In genomic region chr4:39823193-39823592, GRCh38 we compare ENCODE assay signal across 1 cellular context.
TF ChIP-seq lines count a peak whose summit lies in the region.

No MANE protein-coding gene starts in this region.

TF ChIP-seq in HEK293, 187 proteins besides CTCF, POLR2A, EP300 and RAD21 (continued from another document and continues in another):
- TF ChIP-seq, protein P1, sequence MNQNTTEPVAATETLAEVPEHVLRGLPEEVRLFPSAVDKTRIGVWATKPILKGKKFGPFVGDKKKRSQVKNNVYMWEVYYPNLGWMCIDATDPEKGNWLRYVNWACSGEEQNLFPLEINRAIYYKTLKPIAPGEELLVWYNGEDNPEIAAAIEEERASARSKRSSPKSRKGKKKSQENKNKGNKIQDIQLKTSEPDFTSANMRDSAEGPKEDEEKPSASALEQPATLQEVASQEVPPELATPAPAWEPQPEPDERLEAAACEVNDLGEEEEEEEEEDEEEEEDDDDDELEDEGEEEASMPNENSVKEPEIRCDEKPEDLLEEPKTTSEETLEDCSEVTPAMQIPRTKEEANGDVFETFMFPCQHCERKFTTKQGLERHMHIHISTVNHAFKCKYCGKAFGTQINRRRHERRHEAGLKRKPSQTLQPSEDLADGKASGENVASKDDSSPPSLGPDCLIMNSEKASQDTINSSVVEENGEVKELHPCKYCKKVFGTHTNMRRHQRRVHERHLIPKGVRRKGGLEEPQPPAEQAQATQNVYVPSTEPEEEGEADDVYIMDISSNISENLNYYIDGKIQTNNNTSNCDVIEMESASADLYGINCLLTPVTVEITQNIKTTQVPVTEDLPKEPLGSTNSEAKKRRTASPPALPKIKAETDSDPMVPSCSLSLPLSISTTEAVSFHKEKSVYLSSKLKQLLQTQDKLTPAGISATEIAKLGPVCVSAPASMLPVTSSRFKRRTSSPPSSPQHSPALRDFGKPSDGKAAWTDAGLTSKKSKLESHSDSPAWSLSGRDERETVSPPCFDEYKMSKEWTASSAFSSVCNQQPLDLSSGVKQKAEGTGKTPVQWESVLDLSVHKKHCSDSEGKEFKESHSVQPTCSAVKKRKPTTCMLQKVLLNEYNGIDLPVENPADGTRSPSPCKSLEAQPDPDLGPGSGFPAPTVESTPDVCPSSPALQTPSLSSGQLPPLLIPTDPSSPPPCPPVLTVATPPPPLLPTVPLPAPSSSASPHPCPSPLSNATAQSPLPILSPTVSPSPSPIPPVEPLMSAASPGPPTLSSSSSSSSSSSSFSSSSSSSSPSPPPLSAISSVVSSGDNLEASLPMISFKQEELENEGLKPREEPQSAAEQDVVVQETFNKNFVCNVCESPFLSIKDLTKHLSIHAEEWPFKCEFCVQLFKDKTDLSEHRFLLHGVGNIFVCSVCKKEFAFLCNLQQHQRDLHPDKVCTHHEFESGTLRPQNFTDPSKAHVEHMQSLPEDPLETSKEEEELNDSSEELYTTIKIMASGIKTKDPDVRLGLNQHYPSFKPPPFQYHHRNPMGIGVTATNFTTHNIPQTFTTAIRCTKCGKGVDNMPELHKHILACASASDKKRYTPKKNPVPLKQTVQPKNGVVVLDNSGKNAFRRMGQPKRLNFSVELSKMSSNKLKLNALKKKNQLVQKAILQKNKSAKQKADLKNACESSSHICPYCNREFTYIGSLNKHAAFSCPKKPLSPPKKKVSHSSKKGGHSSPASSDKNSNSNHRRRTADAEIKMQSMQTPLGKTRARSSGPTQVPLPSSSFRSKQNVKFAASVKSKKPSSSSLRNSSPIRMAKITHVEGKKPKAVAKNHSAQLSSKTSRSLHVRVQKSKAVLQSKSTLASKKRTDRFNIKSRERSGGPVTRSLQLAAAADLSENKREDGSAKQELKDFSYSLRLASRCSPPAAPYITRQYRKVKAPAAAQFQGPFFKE (tag by site-specific recombination; IDR thresholded peaks at IDR 0.05; ENCODE audit: borderline replicate concordance) = no peak
- TF ChIP-seq ZBTB1 (tag by site-specific recombination; IDR thresholded peaks at IDR 0.05) (no peak), KLF8 (tag by site-specific recombination; IDR thresholded peaks at IDR 0.05) (no peak), BCL11A (tag by site-specific recombination; IDR thresholded peaks at IDR 0.05; ENCODE audit: low read depth) (no peak), ZNF184 (tag by site-specific recombination; IDR thresholded peaks at IDR 0.05) (no peak), ZNF518A (tag by site-specific recombination; conservative IDR thresholded peaks at IDR 0.05; ENCODE audit: low read depth) (no peak), ZEB2 (tag by site-specific recombination; IDR thresholded peaks at IDR 0.05) (0 out of 2 replicates have a peak, but pooled peaks have one; percentile 39), ZBTB21 (tag by site-specific recombination; IDR thresholded peaks at IDR 0.05) (peak; percentile 27; the same call in 1 of the 2 replicates), ZNF341 (tag by site-specific recombination; IDR thresholded peaks at IDR 0.05; ENCODE audit: low read depth) (no peak), KLF10 (tag by site-specific recombination; IDR thresholded peaks at IDR 0.05) (no peak), ZNF211 (tag by site-specific recombination; IDR thresholded peaks at IDR 0.05; ENCODE audit: low read depth) (no peak), ZNF654 (tag by site-specific recombination; IDR thresholded peaks at IDR 0.05; ENCODE audit: low read depth) (no peak), ZNF561 (tag by site-specific recombination; IDR thresholded peaks at IDR 0.05; ENCODE audit: borderline replicate concordance) (no peak), ZNF660 (tag by site-specific recombination; IDR thresholded peaks at IDR 0.05) (0 out of 2 replicates have a peak, but pooled peaks have one; percentile 53), BCL11B (tag by site-specific recombination; IDR thresholded peaks at IDR 0.05; ENCODE audit: low read depth) (no peak), ZNF423 (tag by site-specific recombination; IDR thresholded peaks at IDR 0.05) (no peak), ZNF132 (tag by site-specific recombination; IDR thresholded peaks at IDR 0.05; ENCODE audit: borderline replicate concordance) (no peak), ZNF112 (tag by site-specific recombination; IDR thresholded peaks at IDR 0.05) (no peak), FEZF1 (tag by site-specific recombination; IDR thresholded peaks at IDR 0.05) (peak; percentile 12; the same call in 1 of the 2 replicates), ZIC2 (tag by site-specific recombination; IDR thresholded peaks at IDR 0.05) (no peak), ZNF274 (IDR thresholded peaks at IDR 0.05; ENCODE audit: low read length) (no peak), ZNF274 (tag by site-specific recombination; IDR thresholded peaks at IDR 0.05; ENCODE audit: borderline replicate concordance) (no peak), ZNF623 (tag by site-specific recombination; IDR thresholded peaks at IDR 0.05) (no peak), PRDM1 (tag by site-specific recombination; IDR thresholded peaks at IDR 0.05) (no peak), ZNF510 (tag by site-specific recombination; IDR thresholded peaks at IDR 0.05; ENCODE audit: insufficient replicate concordance) (no peak), ZNF324 (tag by site-specific recombination; IDR thresholded peaks at IDR 0.05) (no peak), ZNF664 (tag by site-specific recombination; IDR thresholded peaks at IDR 0.05) (no peak), ZNF37A (tag by site-specific recombination; IDR thresholded peaks at IDR 0.05) (no peak)
- TF ChIP-seq, protein P2, sequence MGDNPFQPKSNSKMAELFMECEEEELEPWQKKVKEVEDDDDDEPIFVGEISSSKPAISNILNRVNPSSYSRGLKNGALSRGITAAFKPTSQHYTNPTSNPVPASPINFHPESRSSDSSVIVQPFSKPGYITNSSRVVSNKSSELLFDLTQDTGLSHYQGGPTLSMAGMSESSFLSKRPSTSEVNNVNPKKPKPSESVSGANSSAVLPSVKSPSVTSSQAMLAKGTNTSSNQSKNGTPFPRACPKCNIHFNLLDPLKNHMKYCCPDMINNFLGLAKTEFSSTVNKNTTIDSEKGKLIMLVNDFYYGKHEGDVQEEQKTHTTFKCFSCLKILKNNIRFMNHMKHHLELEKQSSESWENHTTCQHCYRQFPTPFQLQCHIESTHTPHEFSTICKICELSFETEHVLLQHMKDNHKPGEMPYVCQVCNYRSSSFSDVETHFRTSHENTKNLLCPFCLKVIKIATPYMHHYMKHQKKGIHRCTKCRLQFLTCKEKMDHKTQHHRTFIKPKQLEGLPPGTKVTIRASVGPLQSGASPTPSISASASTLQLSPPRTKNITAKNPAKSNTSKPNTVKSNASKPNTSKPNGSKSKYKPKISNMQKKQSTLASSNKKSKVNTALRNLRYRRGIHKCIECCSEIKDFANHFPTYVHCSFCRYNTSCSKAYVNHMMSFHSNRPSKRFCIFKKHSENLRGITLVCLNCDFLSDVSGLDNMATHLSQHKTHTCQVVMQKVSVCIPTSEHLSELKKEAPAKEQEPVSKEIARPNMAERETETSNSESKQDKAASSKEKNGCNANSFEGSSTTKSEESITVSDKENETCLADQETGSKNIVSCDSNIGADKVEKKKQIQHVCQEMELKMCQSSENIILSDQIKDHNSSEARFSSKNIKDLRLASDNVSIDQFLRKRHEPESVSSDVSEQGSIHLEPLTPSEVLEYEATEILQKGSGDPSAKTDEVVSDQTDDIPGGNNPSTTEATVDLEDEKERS (tag by site-specific recombination; IDR thresholded peaks at IDR 0.05) = no peak
- TF ChIP-seq, protein P3, sequence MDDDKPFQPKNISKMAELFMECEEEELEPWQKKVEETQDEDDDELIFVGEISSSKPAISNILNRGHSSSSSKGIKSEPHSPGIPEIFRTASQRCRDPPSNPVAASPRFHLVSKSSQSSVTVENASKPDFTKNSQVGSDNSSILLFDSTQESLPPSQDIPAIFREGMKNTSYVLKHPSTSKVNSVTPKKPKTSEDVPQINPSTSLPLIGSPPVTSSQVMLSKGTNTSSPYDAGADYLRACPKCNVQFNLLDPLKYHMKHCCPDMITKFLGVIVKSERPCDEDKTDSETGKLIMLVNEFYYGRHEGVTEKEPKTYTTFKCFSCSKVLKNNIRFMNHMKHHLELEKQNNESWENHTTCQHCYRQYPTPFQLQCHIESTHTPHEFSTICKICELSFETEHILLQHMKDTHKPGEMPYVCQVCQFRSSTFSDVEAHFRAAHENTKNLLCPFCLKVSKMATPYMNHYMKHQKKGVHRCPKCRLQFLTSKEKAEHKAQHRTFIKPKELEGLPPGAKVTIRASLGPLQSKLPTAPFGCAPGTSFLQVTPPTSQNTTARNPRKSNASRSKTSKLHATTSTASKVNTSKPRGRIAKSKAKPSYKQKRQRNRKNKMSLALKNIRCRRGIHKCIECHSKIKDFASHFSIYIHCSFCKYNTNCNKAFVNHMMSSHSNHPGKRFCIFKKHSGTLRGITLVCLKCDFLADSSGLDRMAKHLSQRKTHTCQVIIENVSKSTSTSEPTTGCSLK (tag by site-specific recombination; IDR thresholded peaks at IDR 0.05) = no peak
- TF ChIP-seq, protein P4, sequence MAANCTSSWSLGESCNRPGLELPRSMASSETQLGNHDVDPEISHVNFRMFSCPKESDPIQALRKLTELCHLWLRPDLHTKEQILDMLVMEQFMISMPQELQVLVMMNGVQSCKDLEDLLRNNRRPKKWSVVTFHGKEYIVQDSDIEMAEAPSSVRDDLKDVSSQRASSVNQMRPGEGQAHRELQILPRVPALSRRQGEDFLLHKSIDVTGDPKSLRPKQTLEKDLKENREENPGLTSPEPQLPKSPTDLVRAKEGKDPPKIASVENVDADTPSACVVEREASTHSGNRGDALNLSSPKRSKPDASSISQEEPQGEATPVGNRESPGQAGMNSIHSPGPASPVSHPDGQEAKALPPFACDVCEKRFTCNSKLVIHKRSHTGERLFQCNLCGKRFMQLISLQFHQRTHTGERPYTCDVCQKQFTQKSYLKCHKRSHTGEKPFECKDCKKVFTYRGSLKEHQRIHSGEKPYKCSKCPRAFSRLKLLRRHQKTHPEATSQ (tag by site-specific recombination; IDR thresholded peaks at IDR 0.05) = no peak
- TF ChIP-seq, protein P5, sequence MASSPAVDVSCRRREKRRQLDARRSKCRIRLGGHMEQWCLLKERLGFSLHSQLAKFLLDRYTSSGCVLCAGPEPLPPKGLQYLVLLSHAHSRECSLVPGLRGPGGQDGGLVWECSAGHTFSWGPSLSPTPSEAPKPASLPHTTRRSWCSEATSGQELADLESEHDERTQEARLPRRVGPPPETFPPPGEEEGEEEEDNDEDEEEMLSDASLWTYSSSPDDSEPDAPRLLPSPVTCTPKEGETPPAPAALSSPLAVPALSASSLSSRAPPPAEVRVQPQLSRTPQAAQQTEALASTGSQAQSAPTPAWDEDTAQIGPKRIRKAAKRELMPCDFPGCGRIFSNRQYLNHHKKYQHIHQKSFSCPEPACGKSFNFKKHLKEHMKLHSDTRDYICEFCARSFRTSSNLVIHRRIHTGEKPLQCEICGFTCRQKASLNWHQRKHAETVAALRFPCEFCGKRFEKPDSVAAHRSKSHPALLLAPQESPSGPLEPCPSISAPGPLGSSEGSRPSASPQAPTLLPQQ (tag by site-specific recombination; IDR thresholded peaks at IDR 0.05) = peak; percentile 34; the same call in 1 of the 2 replicates
- TF ChIP-seq, protein P6, sequence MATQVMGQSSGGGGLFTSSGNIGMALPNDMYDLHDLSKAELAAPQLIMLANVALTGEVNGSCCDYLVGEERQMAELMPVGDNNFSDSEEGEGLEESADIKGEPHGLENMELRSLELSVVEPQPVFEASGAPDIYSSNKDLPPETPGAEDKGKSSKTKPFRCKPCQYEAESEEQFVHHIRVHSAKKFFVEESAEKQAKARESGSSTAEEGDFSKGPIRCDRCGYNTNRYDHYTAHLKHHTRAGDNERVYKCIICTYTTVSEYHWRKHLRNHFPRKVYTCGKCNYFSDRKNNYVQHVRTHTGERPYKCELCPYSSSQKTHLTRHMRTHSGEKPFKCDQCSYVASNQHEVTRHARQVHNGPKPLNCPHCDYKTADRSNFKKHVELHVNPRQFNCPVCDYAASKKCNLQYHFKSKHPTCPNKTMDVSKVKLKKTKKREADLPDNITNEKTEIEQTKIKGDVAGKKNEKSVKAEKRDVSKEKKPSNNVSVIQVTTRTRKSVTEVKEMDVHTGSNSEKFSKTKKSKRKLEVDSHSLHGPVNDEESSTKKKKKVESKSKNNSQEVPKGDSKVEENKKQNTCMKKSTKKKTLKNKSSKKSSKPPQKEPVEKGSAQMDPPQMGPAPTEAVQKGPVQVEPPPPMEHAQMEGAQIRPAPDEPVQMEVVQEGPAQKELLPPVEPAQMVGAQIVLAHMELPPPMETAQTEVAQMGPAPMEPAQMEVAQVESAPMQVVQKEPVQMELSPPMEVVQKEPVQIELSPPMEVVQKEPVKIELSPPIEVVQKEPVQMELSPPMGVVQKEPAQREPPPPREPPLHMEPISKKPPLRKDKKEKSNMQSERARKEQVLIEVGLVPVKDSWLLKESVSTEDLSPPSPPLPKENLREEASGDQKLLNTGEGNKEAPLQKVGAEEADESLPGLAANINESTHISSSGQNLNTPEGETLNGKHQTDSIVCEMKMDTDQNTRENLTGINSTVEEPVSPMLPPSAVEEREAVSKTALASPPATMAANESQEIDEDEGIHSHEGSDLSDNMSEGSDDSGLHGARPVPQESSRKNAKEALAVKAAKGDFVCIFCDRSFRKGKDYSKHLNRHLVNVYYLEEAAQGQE (tag by site-specific recombination; IDR thresholded peaks at IDR 0.05) = no peak
